Comparison of ENCODE assay signal across 18 cellular contexts in the genomic region with DNA sequence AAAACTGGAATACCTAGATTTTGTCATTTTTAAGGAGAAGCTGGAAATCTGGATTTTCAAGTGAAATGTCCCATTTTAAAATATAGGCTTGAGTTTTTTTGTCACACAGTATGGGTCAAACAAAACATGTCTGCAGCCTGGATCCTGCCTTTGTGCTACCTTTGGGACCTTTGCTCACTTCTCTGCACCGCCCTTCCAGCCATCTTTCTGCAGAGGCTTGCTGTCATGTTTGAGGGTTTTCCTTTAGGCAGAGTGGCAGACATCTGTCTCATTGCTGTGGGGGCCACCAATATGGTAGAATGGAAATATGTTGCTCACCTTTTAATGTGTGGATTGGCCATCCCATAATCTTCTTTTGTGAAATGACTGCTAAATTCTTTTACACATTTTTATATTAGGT.
DNase-seq lines count a peak whose midpoint lies in the region; ATAC-seq and TF ChIP-seq lines count a peak whose summit lies in the region.
"Had no signal": no experiment of that assay in that cellular context is flagged by ENCODE, and none has a peak within 500 bp of the region (broad histone marks: within the 10 kb centered on the region; RNA-seq: fewer than 3 reads in every experiment).

No MANE protein-coding gene starts in this region.

- no peak overlapping the region for H3K27ac Mint-ChIP-seq in activated CD8-positive, alpha-beta memory T cell treated with anti-CD3 and anti-CD28 coated beads, Interleukin-2, amount 10 ng/mL, durations not matched to agents 7 days and 5 days
- H3K27ac Mint-ChIP-seq in central memory CD8-positive, alpha-beta T cell (ENCODE audit: low read depth), result peak overlapping the region; percentile 6

- 0 out of 2 replicates have a peak, but pooled peaks cover 2% of the 10 kb centered on the region for H3K4me1 ChIP-seq in SJCRH30
- H3K4me1 ChIP-seq in heart left ventricle, result peaks cover 0 to 11% (median 7%) of the 10 kb centered on the region in 12 donors
- H3K4me1 ChIP-seq: A549 had no signal

- no peak for ATAC-seq in activated CD8-positive, alpha-beta memory T cell treated with anti-CD3 and anti-CD28 coated beads, Interleukin-2, amount 10 ng/mL, durations not matched to agents 7 days and 5 days
- no peak for ATAC-seq in central memory CD8-positive, alpha-beta T cell (replicated peaks; ENCODE audit: extremely low read depth, poor library complexity, severe bottlenecking)
- ATAC-seq in HG02798 (IDR thresholded peaks at IDR 0.05; ENCODE audit: poor library complexity, unreplicated experiment) (no peak), heart left ventricle (no peak)
- ATAC-seq: A549 had no signal

- H3K27me3 ChIP-seq in SJCRH30, result no peaks in the 10 kb centered on the region
- H3K27me3 ChIP-seq in heart left ventricle, result no peaks in the 10 kb centered on the region

- no peaks in the 10 kb centered on the region for H3K9me3 Mint-ChIP-seq in activated CD8-positive, alpha-beta memory T cell treated with anti-CD3 and anti-CD28 coated beads, Interleukin-2, amount 10 ng/mL, durations not matched to agents 7 days and 5 days (ENCODE audit: low read depth)
- no peaks in the 10 kb centered on the region for H3K9me3 Mint-ChIP-seq in central memory CD8-positive, alpha-beta T cell

- CTCF ChIA-PET in activated CD8-positive, alpha-beta memory T cell treated with anti-CD3 and anti-CD28 coated beads, Interleukin-2, amount 10 ng/mL, durations not matched to agents 7 days and 5 days (lab: Charles Lee), result interaction anchor here (1.4 kb wide), 1 partner anchor 15 kb away, joined by 4 read pairs; no protein-coding TSS in a partner anchor

- no peaks in the 10 kb centered on the region for H3K9me3 ChIP-seq in SJCRH30 (replicated peaks)
- peaks cover 0 to 19% (median 0%) of the 10 kb centered on the region in 12 donors for H3K9me3 ChIP-seq in heart left ventricle
- H3K9me3 ChIP-seq: A549 had no signal

- no peaks in the 10 kb centered on the region for H3K27me3 Mint-ChIP-seq in activated CD8-positive, alpha-beta memory T cell treated with anti-CD3 and anti-CD28 coated beads, Interleukin-2, amount 10 ng/mL, durations not matched to agents 7 days and 5 days
- H3K27me3 Mint-ChIP-seq in central memory CD8-positive, alpha-beta T cell, result no peaks in the 10 kb centered on the region
- H3K27me3 Mint-ChIP-seq: CD4-positive, alpha-beta memory T cell had no signal

- peaks cover 4% of the 10 kb centered on the region for H3K4me1 Mint-ChIP-seq in activated CD8-positive, alpha-beta memory T cell treated with anti-CD3 and anti-CD28 coated beads, Interleukin-2, amount 10 ng/mL, durations not matched to agents 7 days and 5 days
- peaks cover 22% of the 10 kb centered on the region for H3K4me1 Mint-ChIP-seq in central memory CD8-positive, alpha-beta T cell

- intact Hi-C loops in heart left ventricle (cut with DNase I), result no loop called here

- H3K27ac ChIP-seq in SJCRH30, result no peak overlapping the region
- H3K27ac ChIP-seq in heart left ventricle, result no peak overlapping the region
- H3K27ac ChIP-seq: 22Rv1, A549, C4-2B, HL-60 had no signal

- 94 to 100% (median 100%) methylated on average over 1 of the region's 1 CpG for WGBS in heart left ventricle, 4 donors

- H3K36me3 Mint-ChIP-seq in activated CD8-positive, alpha-beta memory T cell treated with anti-CD3 and anti-CD28 coated beads, Interleukin-2, amount 10 ng/mL, durations not matched to agents 7 days and 5 days, result peaks cover 23% of the 10 kb centered on the region
- peaks cover 3% of the 10 kb centered on the region for H3K36me3 Mint-ChIP-seq in central memory CD8-positive, alpha-beta T cell (ENCODE audit: insufficient read depth)

- peaks cover 2% of the 10 kb centered on the region; the same call in 1 of the 2 replicates for H3K36me3 ChIP-seq in SJCRH30
- peaks cover 0 to 4% (median 0%) of the 10 kb centered on the region in 9 donors for H3K36me3 ChIP-seq in heart left ventricle

- peak; percentile 11 for DNase-seq in activated CD8-positive, alpha-beta memory T cell treated with anti-CD3 and anti-CD28 coated beads for 24 hours
- no peak for DNase-seq in activated CD8-positive, alpha-beta memory T cell treated with anti-CD3 and anti-CD28 coated beads, Interleukin-2, amount 10 ng/mL, durations not matched to agents 7 days and 5 days
- peak in 1 of 2 donors; percentile 6 for DNase-seq in central memory CD8-positive, alpha-beta T cell (ENCODE audit: low spot score in 2 of 2)
- DNase-seq in mesenteric fat pad (ENCODE audit: low spot score) (peak; percentile 51), SJCRH30 (no peak), heart left ventricle (no peak)
- DNase-seq in stimulated activated CD8-positive, alpha-beta memory T cell treated with anti-CD3 and anti-CD28 coated beads, Interleukin-4, amount 100 ng/mL, for 48 hours, result peak; percentile 6
- DNase-seq: AML-193; Calu3; CD4-positive, alpha-beta memory T cell; DMS79 treated with DMSO at 0.1 percent for 48 hours; GF-D8; HCEC 1CT had no signal

- no peak overlapping the region for H3K4me3 ChIP-seq in SJCRH30
- H3K4me3 ChIP-seq in heart left ventricle, result no peak overlapping the region
- H3K4me3 ChIP-seq: A549 had no signal

- no peak for TF ChIP-seq CTCF in heart left ventricle (IDR thresholded peaks at IDR 0.05)

- no peak for TF ChIP-seq POLR2A in heart left ventricle (IDR thresholded peaks at IDR 0.05)

- no peak overlapping the region for H3K4me3 Mint-ChIP-seq in activated CD8-positive, alpha-beta memory T cell treated with anti-CD3 and anti-CD28 coated beads, Interleukin-2, amount 10 ng/mL, durations not matched to agents 7 days and 5 days
- no peak overlapping the region for H3K4me3 Mint-ChIP-seq in central memory CD8-positive, alpha-beta T cell
- H3K4me3 Mint-ChIP-seq: CD4-positive, alpha-beta memory T cell had no signal

Comparison
In these comparisons a context has a peak if more than half of its experiments do, and no peak if none do; other contexts are left out.
1. DNase-seq: peak in activated CD8-positive, alpha-beta memory T cell treated with anti-CD3 and anti-CD28 coated beads for 24 hours (single experiment), mesenteric fat pad (single experiment) and stimulated activated CD8-positive, alpha-beta memory T cell treated with anti-CD3 and anti-CD28 coated beads, Interleukin-4, amount 100 ng/mL, for 48 hours (single experiment); none in activated CD8-positive, alpha-beta memory T cell treated with anti-CD3 and anti-CD28 coated beads, Interleukin-2, amount 10 ng/mL, durations not matched to agents 7 days and 5 days (single experiment), SJCRH30 (0 of 2) and heart left ventricle (0 of 5).